ENCODE assay signal across 16 cellular contexts in genomic region chr15:41925209-41925608, GRCh38. TPM values are rescaled to one million over a fixed set of nuclear protein-coding genes. Genes with fewer than 3 reads are reported as not detected.
A peak's percentile ranks its signal among the peaks of the same experiment; 100 is the strongest.
DNase-seq lines count a peak whose midpoint lies in the region; ATAC-seq and TF ChIP-seq lines count a peak whose summit lies in the region.
"Had no signal": no experiment of that assay in that cellular context is flagged by ENCODE, and none has a peak within 500 bp of the region (broad histone marks: within the 10 kb centered on the region; RNA-seq: fewer than 3 reads in every experiment).

No MANE protein-coding gene starts in this region.

- CTCF ChIA-PET in Caco-2 (lab: Charles Lee): interaction anchor here (1.0 kb wide), 1 partner anchor 565 kb away, joined by 7 read pairs; the partner anchor contains the start of gene ZNF106

- TF ChIP-seq CTCF in cardiac muscle cell (IDR thresholded peaks at IDR 0.05; ENCODE audit: low read depth, low read length) (no peak), Caco-2 (IDR thresholded peaks at IDR 0.05; ENCODE audit: insufficient read depth in 1 of 2, low read depth in 1 of 2, low read length in 1 of 2, severe bottlenecking in 1 of 2, unreplicated experiment in 1 of 2) (no peak), endothelial cell (IDR thresholded peaks at IDR 0.05; ENCODE audit: unreplicated experiment) (no peak), mesothelial cell of epicardium (IDR thresholded peaks at IDR 0.05; ENCODE audit: unreplicated experiment) (no peak)

- H3K36me3 Mint-ChIP-seq in Caco-2 (ENCODE audit: insufficient read depth, unreplicated experiment) (peaks cover 61% of the 10 kb centered on the region), endothelial cell (ENCODE audit: low read depth, unreplicated experiment) (peaks cover 53% of the 10 kb centered on the region), mesothelial cell of epicardium (no peaks in the 10 kb centered on the region)

- H3K4me3 Mint-ChIP-seq in Caco-2 (ENCODE audit: unreplicated experiment): no peak overlapping the region
- H3K4me3 Mint-ChIP-seq in endothelial cell (ENCODE audit: unreplicated experiment): peak overlapping the region; percentile 12
- H3K4me3 Mint-ChIP-seq in mesothelial cell of epicardium: no peak overlapping the region
- H3K4me3 Mint-ChIP-seq: CD4-positive, CD25-positive, alpha-beta regulatory T cell had no signal

- H3K27ac ChIP-seq in cardiac muscle cell (peak overlapping the region; percentile 52), subcutaneous abdominal adipose tissue (ENCODE audit: low read depth, low read length) (peak overlapping the region; percentile 88)

- no peak overlapping the region for H3K4me3 ChIP-seq in cardiac muscle cell
- H3K4me3 ChIP-seq in Caco-2 (ENCODE audit: low read depth, low read length): no peak overlapping the region
- no peak overlapping the region for H3K4me3 ChIP-seq in subcutaneous abdominal adipose tissue (ENCODE audit: low read depth in 1 of 5, low read length in 5 of 5)

- no TSS peak for BruUV-seq in Caco-2 (replicated peaks; lab: Mats Ljungman, UMichigan)

- H3K9me3 ChIP-seq in cardiac muscle cell (ENCODE audit: low read depth) (no peaks in the 10 kb centered on the region), Caco-2 (no peaks in the 10 kb centered on the region), subcutaneous abdominal adipose tissue (ENCODE audit: control insufficient read depth in 5 of 5, low read length in 5 of 5) (no peaks in the 10 kb centered on the region)

- POLR2A ChIA-PET in Caco-2 (lab: Charles Lee): no interaction called here

- H3K9me3 Mint-ChIP-seq in Caco-2 (ENCODE audit: unreplicated experiment) (no peaks in the 10 kb centered on the region), endothelial cell (ENCODE audit: unreplicated experiment) (no peaks in the 10 kb centered on the region), mesothelial cell of epicardium (no peaks in the 10 kb centered on the region)

- H3K27me3 Mint-ChIP-seq in Caco-2 (ENCODE audit: insufficient read depth, unreplicated experiment) (no peaks in the 10 kb centered on the region), endothelial cell (ENCODE audit: unreplicated experiment) (peaks cover 7% of the 10 kb centered on the region), mesothelial cell of epicardium (ENCODE audit: low read depth) (no peaks in the 10 kb centered on the region)
- H3K27me3 Mint-ChIP-seq: CD4-positive, CD25-positive, alpha-beta regulatory T cell had no signal

- no peak for ATAC-seq in left ventricle myocardium superior
- ATAC-seq in HG03354 (IDR thresholded peaks at IDR 0.05; ENCODE audit: poor library complexity, severe bottlenecking, unreplicated experiment): no peak

- intact Hi-C loops in left ventricle myocardium superior (cut with micrococcal nuclease): no loop called here
- intact Hi-C loops in Caco-2 (cut with micrococcal nuclease; ENCODE audit: unreplicated experiment): loop anchor here (5.0 kb wide), 2 partner anchors 47 to 132 kb away; partner anchors contain the start of gene EHD4

- H3K36me3 ChIP-seq in cardiac muscle cell: no peaks in the 10 kb centered on the region
- H3K36me3 ChIP-seq in Caco-2 (ENCODE audit: control insufficient read depth, insufficient read depth, low read length): no peaks in the 10 kb centered on the region; the same call in 1 of the 2 replicates
- peaks cover 0 to 5% (median 3%) of the 10 kb centered on the region in 5 donors for H3K36me3 ChIP-seq in subcutaneous abdominal adipose tissue (ENCODE audit: control insufficient read depth in 5 of 5, insufficient read depth in 5 of 5, low read length in 5 of 5)

- no peaks in the 10 kb centered on the region for H3K27me3 ChIP-seq in cardiac muscle cell
- H3K27me3 ChIP-seq in Caco-2 (replicated peaks; ENCODE audit: control insufficient read depth, insufficient read depth, low read length): no peaks in the 10 kb centered on the region
- H3K27me3 ChIP-seq in subcutaneous abdominal adipose tissue (ENCODE audit: control insufficient read depth in 5 of 5, insufficient read depth in 4 of 5, low read length in 5 of 5): peaks cover 0 to 2% (median 0%) of the 10 kb centered on the region in 5 donors

- H3K4me1 ChIP-seq in cardiac muscle cell (ENCODE audit: low read depth) (peaks cover 39% of the 10 kb centered on the region), Caco-2 (peaks cover 67% of the 10 kb centered on the region), subcutaneous abdominal adipose tissue (ENCODE audit: control insufficient read depth in 5 of 5, insufficient read depth in 5 of 5, low read length in 5 of 5) (peaks cover 35 to 98% (median 96%) of the 10 kb centered on the region in 5 donors)

- no peak overlapping the region for H3K9ac ChIP-seq in subcutaneous abdominal adipose tissue (ENCODE audit: low read length in 5 of 5)

- peak overlapping the region; percentile 62 for H3K27ac Mint-ChIP-seq in Caco-2 (ENCODE audit: unreplicated experiment)
- H3K27ac Mint-ChIP-seq in endothelial cell (ENCODE audit: unreplicated experiment): peak overlapping the region; percentile 93
- H3K27ac Mint-ChIP-seq in mesothelial cell of epicardium: no peak overlapping the region

- H3K4me1 Mint-ChIP-seq in Caco-2 (ENCODE audit: low read depth, unreplicated experiment) (peaks cover 58% of the 10 kb centered on the region), endothelial cell (ENCODE audit: unreplicated experiment) (peaks cover 73% of the 10 kb centered on the region), mesothelial cell of epicardium (peaks cover 34% of the 10 kb centered on the region)

- DNase-seq in cardiac muscle cell (ENCODE audit: low read depth in 1 of 2, low spot score in 1 of 2) (peak in 1 of 2 donors; percentile 51), left ventricle myocardium superior (no peak), Caco-2 (no peak), endothelial cell (ENCODE audit: low spot score) (no peak), mesothelial cell of epicardium (ENCODE audit: low spot score in 2 of 2, unreplicated experiment in 2 of 2) (no peak)
- DNase-seq: CD4-positive, CD25-positive, alpha-beta regulatory T cell; Karpas-422; MM.1S; NCI-H1105 treated with DMSO at 0.1 percent for 48 hours; NCI-H1694 treated with DMSO at 0.1 percent for 48 hours; NCI-H2107; NCI-H2227 treated with DMSO at 0.1 percent for 48 hours; NCI-H524; SHP77 had no signal

RNA-seq across cellular contexts. Expression of gene SPTBN5, which starts 31.4 kb away (rescaled TPM):
- total RNA-seq in cardiac muscle cell (2.1 and 3.0 TPM in 2 replicates), left ventricle myocardium superior (3.6 TPM), Caco-2 (2022) (2.3 and 2.5 TPM in 2 replicates), endothelial cell (ENCODE audit: unreplicated experiment) (9.4 TPM), mesothelial cell of epicardium (2.1 to 2.7 TPM (median 2.3 TPM) in 3 replicates)
- 0.62 and 0.70 TPM in 2 replicates for polyA plus RNA-seq in cardiac muscle cell

RNA-seq across cellular contexts. Expression of gene EHD4, which starts 47.1 kb away (rescaled TPM):
- 42.8 and 56.4 TPM in 2 replicates for total RNA-seq in cardiac muscle cell
- 47.4 and 70.5 TPM in 2 replicates for polyA plus RNA-seq in cardiac muscle cell
- 53.5 TPM for total RNA-seq in left ventricle myocardium superior
- 31.6 TPM in 2 replicates for total RNA-seq in Caco-2 (2022)
- 64.9 TPM for total RNA-seq in endothelial cell (ENCODE audit: unreplicated experiment)
- total RNA-seq in mesothelial cell of epicardium: 14.5 to 16.1 TPM (median 15.8 TPM) in 3 replicates
